ENCODE assay signal across 16 cellular contexts in the genomic region with DNA sequence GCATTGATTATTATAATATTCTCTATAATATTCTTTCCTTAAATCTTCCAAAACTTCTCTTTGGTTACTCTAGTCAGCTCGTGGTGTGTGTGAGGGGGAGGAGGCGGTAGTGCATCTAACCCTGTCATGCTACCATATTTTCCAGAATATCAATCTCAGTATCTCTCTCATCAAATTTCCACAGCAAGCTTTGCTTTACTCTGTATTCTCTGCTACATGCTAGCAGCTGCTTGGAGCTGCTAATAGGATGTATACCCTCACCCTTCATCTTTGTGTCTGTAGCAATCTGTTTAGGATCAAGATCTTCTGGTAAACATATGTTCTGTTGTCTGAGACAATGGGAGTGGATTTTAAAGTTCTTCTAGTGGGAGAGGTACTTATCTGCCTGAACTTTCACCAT.
A peak's percentile ranks its signal among the peaks of the same experiment; 100 is the strongest.
DNase-seq lines count a peak whose midpoint lies in the region; ATAC-seq lines count a peak whose summit lies in the region.
"Had no signal": no experiment of that assay in that cellular context is flagged by ENCODE, and none has a peak within 500 bp of the region (broad histone marks: within the 10 kb centered on the region; RNA-seq: fewer than 3 reads in every experiment).

No MANE protein-coding gene starts in this region.

- H3K14ac ChIP-seq in mesenchymal stem cell (ENCODE audit: low read length in 2 of 2), result no peak overlapping the region

- no peak overlapping the region for H4K8ac ChIP-seq in mesenchymal stem cell (ENCODE audit: low read length)

- no peak overlapping the region for H3K4ac ChIP-seq in mesenchymal stem cell (ENCODE audit: low read depth in 1 of 2, low read length in 2 of 2)

- no peaks in the 10 kb centered on the region for H3K36me3 ChIP-seq in mesenchymal stem cell (ENCODE audit: control insufficient read depth in 1 of 2, insufficient read depth in 2 of 2, low read depth in 1 of 2, low read length in 2 of 2)
- H3K36me3 ChIP-seq: BLaER1 treated with 17β-estradiol and CSF1 and Interleukin-3, amounts not matched to agents 10 nM and 100 nM had no signal

- no peak overlapping the region for H2BK12ac ChIP-seq in mesenchymal stem cell (ENCODE audit: low read length in 2 of 2)

- no peak overlapping the region for H2AFZ ChIP-seq in mesenchymal stem cell (ENCODE audit: low read depth, low read length)

- H3K4me1 Mint-ChIP-seq in activated T-helper 17 cell treated with anti-CD3 and anti-CD28 coated beads, Interleukin-2, amount 50 U/mL, for 72 hours, result no peaks in the 10 kb centered on the region
- H3K4me1 Mint-ChIP-seq: B cell had no signal

- no peak for ATAC-seq in HG03039 (IDR thresholded peaks at IDR 0.05; ENCODE audit: unreplicated experiment)
- no peak for ATAC-seq in activated T-helper 17 cell treated with anti-CD3 and anti-CD28 coated beads, Interleukin-2, amount 50 U/mL, for 72 hours (replicated peaks)
- ATAC-seq: CD8-positive, alpha-beta T cell; HCT116 had no signal

- no peaks in the 10 kb centered on the region for H3K27me3 Mint-ChIP-seq in activated T-helper 17 cell treated with anti-CD3 and anti-CD28 coated beads, Interleukin-2, amount 50 U/mL, for 72 hours

- H3K23ac ChIP-seq in mesenchymal stem cell (ENCODE audit: low read length in 2 of 2), result no peak overlapping the region

- H3K4me2 ChIP-seq in mesenchymal stem cell (ENCODE audit: low read length, poor library complexity, severe bottlenecking), result no peak overlapping the region
- H3K4me2 ChIP-seq: BLaER1 treated with 17β-estradiol and CSF1 and Interleukin-3, amounts not matched to agents 10 nM and 100 nM had no signal

- H4K91ac ChIP-seq in mesenchymal stem cell (ENCODE audit: low read length), result no peak overlapping the region

- no peak overlapping the region for H3K27ac Mint-ChIP-seq in activated T-helper 17 cell treated with anti-CD3 and anti-CD28 coated beads, Interleukin-2, amount 50 U/mL, for 72 hours
- H3K27ac Mint-ChIP-seq: B cell; CD8-positive, alpha-beta T cell; HFFc6 had no signal

- H3K4me3 Mint-ChIP-seq in activated T-helper 17 cell treated with anti-CD3 and anti-CD28 coated beads, Interleukin-2, amount 50 U/mL, for 72 hours, result no peak overlapping the region
- H3K4me3 Mint-ChIP-seq: B cell; CD8-positive, alpha-beta T cell; HFFc6 had no signal

- H3K27ac ChIP-seq in mesenchymal stem cell (ENCODE audit: low read length, poor library complexity, severe bottlenecking), result no peak overlapping the region
- H3K27ac ChIP-seq: BLaER1 treated with 17β-estradiol and CSF1 and Interleukin-3, amounts not matched to agents 10 nM and 100 nM had no signal

- H2BK5ac ChIP-seq in mesenchymal stem cell (ENCODE audit: low read depth, low read length, poor library complexity, severe bottlenecking), result no peak overlapping the region

- H2AK5ac ChIP-seq in mesenchymal stem cell (ENCODE audit: low read length, severe bottlenecking), result no peak overlapping the region

- DNase-seq in D341Med (ENCODE audit: low spot score) (peak; percentile 63), NCI-H524 (lab: John Stamatoyannopoulos, UW) (peak; percentile 66 to 93), SK-N-DZ (ENCODE audit: low spot score) (peak; percentile 81), mesenchymal stem cell (peak; percentile 21)
- DNase-seq: Calu3; CD8-positive, alpha-beta T cell; GDM1; GOT3; H7; HFFc6; IMR-90 had no signal

- H2BK120ac ChIP-seq in mesenchymal stem cell (ENCODE audit: low read depth, low read length), result no peak overlapping the region

- 43% methylated on average over 2 of the region's 2 CpGs for WGBS in mesenchymal stem cell

- H3K18ac ChIP-seq in mesenchymal stem cell (ENCODE audit: low read depth in 1 of 2, low read length in 2 of 2), result no peak overlapping the region

- no peaks in the 10 kb centered on the region for H3K79me1 ChIP-seq in mesenchymal stem cell (replicated peaks; ENCODE audit: low read length, poor library complexity, severe bottlenecking)

- no peaks in the 10 kb centered on the region for H3K27me3 ChIP-seq in mesenchymal stem cell (ENCODE audit: control insufficient read depth in 1 of 2, insufficient read depth in 1 of 2, low read length in 2 of 2)
- H3K27me3 ChIP-seq: BLaER1 treated with 17β-estradiol and CSF1 and Interleukin-3, amounts not matched to agents 10 nM and 100 nM had no signal

- H3K9ac ChIP-seq in mesenchymal stem cell (ENCODE audit: low read length), result no peak overlapping the region
- H3K9ac ChIP-seq: BLaER1 treated with 17β-estradiol and CSF1 and Interleukin-3, amounts not matched to agents 10 nM and 100 nM had no signal

- H3K9me3 Mint-ChIP-seq in activated T-helper 17 cell treated with anti-CD3 and anti-CD28 coated beads, Interleukin-2, amount 50 U/mL, for 72 hours, result peaks cover 5% of the 10 kb centered on the region

- H2BK15ac ChIP-seq in mesenchymal stem cell (ENCODE audit: low read depth, poor library complexity, severe bottlenecking), result no peak overlapping the region

- H3K36me3 Mint-ChIP-seq in activated T-helper 17 cell treated with anti-CD3 and anti-CD28 coated beads, Interleukin-2, amount 50 U/mL, for 72 hours (ENCODE audit: low read depth), result no peaks in the 10 kb centered on the region
- H3K36me3 Mint-ChIP-seq: CD8-positive, alpha-beta T cell had no signal

- H3K4me3 ChIP-seq in mesenchymal stem cell (ENCODE audit: insufficient read depth in 1 of 2, low read depth in 1 of 2, low read length in 2 of 2), result no peak overlapping the region
- H3K4me3 ChIP-seq: BLaER1 treated with 17β-estradiol and CSF1 and Interleukin-3, amounts not matched to agents 10 nM and 100 nM had no signal

- no peaks in the 10 kb centered on the region for H3K4me1 ChIP-seq in mesenchymal stem cell (ENCODE audit: control insufficient read depth, insufficient read depth, low read depth, low read length)
- H3K4me1 ChIP-seq: BLaER1 treated with 17β-estradiol and CSF1 and Interleukin-3, amounts not matched to agents 10 nM and 100 nM had no signal

- H3K9me3 ChIP-seq in mesenchymal stem cell (ENCODE audit: control insufficient read depth, low read length), result peaks cover 3% of the 10 kb centered on the region
- H3K9me3 ChIP-seq: BLaER1 treated with 17β-estradiol and CSF1 and Interleukin-3, amounts not matched to agents 10 nM and 100 nM had no signal

Comparison
In these comparisons a context has a peak if more than half of its experiments do, and no peak if none do; other contexts are left out.
1. DNase-seq: peak in every context shown above with its lines; median percentile 81 in SK-N-DZ; 80 in NCI-H524; 63 in D341Med; 21 in mesenchymal stem cell.